In the genomic region with DNA sequence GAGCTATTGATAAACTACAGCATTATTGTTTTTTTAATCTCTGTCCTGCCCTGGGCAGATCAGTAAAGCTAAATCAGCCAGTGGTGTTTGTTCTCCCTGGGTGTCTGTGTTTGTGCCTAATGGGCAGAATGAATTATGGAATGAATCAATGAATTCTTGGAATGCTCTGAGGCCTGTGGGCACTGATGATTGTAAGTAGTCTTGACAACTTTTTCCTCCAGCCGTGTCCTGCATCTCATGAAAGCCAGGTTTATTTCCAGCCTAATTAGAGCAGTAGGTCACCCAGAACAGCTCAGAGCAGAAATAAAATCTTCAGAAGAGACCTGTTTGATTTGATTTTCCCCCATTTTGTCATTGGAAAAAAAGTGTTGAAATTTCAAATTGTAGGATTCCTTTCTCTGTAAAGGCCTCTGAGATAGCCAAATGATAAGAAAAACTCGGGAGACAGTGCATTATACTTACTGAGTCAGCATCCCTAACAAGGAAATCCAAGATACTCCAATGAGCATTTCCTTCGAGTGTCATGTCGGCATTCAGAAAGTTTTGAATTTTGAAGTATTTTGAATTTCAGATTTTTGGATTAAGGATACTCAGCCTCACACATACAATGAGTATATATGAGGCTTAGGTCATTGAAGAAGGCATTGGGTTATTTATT, we compare ENCODE assay signal across 1 cellular context.
TF ChIP-seq lines count a peak whose summit lies in the region.

No MANE protein-coding gene starts in this region.

TF ChIP-seq in GM12878, 131 proteins besides CTCF, POLR2A, EP300 and RAD21:
- TF ChIP-seq SMC3 (IDR thresholded peaks at IDR 0.05; ENCODE audit: borderline replicate concordance, low read length): no peak
- no peak for TF ChIP-seq SIN3A (IDR thresholded peaks at IDR 0.05; ENCODE audit: low read depth, low read length)
- TF ChIP-seq HDAC6 (IDR thresholded peaks at IDR 0.05; ENCODE audit: unreplicated experiment): no peak
- no peak for TF ChIP-seq RUNX3 (IDR thresholded peaks at IDR 0.05; ENCODE audit: low read length)
- TF ChIP-seq BCL11A (IDR thresholded peaks at IDR 0.05; ENCODE audit: low read depth, low read length): no peak
- no peak for TF ChIP-seq NFYA (IDR thresholded peaks at IDR 0.05; ENCODE audit: borderline replicate concordance, low read depth, low read length)
- TF ChIP-seq, protein P1, sequence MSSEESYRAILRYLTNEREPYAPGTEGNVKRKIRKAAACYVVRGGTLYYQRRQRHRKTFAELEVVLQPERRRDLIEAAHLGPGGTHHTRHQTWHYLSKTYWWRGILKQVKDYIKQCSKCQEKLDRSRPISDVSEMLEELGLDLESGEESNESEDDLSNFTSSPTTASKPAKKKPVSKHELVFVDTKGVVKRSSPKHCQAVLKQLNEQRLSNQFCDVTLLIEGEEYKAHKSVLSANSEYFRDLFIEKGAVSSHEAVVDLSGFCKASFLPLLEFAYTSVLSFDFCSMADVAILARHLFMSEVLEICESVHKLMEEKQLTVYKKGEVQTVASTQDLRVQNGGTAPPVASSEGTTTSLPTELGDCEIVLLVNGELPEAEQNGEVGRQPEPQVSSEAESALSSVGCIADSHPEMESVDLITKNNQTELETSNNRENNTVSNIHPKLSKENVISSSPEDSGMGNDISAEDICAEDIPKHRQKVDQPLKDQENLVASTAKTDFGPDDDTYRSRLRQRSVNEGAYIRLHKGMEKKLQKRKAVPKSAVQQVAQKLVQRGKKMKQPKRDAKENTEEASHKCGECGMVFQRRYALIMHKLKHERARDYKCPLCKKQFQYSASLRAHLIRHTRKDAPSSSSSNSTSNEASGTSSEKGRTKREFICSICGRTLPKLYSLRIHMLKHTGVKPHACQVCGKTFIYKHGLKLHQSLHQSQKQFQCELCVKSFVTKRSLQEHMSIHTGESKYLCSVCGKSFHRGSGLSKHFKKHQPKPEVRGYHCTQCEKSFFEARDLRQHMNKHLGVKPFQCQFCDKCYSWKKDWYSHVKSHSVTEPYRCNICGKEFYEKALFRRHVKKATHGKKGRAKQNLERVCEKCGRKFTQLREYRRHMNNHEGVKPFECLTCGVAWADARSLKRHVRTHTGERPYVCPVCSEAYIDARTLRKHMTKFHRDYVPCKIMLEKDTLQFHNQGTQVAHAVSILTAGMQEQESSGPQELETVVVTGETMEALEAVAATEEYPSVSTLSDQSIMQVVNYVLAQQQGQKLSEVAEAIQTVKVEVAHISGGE (CRISPR knock-in tag; IDR thresholded peaks at IDR 0.05): no peak
- TF ChIP-seq KDM1A (IDR thresholded peaks at IDR 0.05; ENCODE audit: borderline replicate concordance): no peak
- TF ChIP-seq, protein P2, sequence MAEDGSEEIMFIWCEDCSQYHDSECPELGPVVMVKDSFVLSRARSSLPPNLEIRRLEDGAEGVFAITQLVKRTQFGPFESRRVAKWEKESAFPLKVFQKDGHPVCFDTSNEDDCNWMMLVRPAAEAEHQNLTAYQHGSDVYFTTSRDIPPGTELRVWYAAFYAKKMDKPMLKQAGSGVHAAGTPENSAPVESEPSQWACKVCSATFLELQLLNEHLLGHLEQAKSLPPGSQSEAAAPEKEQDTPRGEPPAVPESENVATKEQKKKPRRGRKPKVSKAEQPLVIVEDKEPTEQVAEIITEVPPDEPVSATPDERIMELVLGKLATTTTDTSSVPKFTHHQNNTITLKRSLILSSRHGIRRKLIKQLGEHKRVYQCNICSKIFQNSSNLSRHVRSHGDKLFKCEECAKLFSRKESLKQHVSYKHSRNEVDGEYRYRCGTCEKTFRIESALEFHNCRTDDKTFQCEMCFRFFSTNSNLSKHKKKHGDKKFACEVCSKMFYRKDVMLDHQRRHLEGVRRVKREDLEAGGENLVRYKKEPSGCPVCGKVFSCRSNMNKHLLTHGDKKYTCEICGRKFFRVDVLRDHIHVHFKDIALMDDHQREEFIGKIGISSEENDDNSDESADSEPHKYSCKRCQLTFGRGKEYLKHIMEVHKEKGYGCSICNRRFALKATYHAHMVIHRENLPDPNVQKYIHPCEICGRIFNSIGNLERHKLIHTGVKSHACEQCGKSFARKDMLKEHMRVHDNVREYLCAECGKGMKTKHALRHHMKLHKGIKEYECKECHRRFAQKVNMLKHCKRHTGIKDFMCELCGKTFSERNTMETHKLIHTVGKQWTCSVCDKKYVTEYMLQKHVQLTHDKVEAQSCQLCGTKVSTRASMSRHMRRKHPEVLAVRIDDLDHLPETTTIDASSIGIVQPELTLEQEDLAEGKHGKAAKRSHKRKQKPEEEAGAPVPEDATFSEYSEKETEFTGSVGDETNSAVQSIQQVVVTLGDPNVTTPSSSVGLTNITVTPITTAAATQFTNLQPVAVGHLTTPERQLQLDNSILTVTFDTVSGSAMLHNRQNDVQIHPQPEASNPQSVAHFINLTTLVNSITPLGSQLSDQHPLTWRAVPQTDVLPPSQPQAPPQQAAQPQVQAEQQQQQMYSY (CRISPR knock-in tag; IDR thresholded peaks at IDR 0.05): no peak
- no peak for TF ChIP-seq NBN (IDR thresholded peaks at IDR 0.05)
- TF ChIP-seq ATF7 (IDR thresholded peaks at IDR 0.05; ENCODE audit: low read depth): no peak
- TF ChIP-seq SUZ12 (IDR thresholded peaks at IDR 0.05; ENCODE audit: unreplicated experiment): no peak
- TF ChIP-seq, protein P3, sequence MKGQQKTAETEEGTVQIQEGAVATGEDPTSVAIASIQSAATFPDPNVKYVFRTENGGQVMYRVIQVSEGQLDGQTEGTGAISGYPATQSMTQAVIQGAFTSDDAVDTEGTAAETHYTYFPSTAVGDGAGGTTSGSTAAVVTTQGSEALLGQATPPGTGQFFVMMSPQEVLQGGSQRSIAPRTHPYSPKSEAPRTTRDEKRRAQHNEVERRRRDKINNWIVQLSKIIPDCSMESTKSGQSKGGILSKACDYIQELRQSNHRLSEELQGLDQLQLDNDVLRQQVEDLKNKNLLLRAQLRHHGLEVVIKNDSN (IDR thresholded peaks at IDR 0.05; ENCODE audit: borderline replicate concordance, extremely low read length, insufficient read depth, low read depth, low read length): no peak
